In the genomic region with DNA sequence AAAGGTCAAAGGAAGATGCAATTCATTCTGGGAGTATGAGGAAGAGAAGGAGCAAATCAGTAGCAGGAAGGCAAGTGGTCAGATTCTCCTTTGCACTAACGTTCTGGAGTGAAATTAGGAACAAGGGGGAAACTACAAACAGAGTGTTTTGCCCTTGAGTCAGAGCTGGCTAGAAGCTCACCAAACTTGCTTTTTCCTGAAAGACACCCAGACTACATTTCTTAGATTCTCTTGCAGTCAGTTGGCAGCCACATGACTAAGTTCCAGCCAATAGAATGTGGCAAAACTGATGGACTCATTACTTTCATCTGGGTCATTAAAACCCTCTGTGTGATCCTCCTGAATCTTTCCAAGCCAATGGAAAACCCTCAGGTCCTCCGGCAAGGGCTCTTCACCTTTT, we compare ENCODE assay signal across 2 cellular contexts.
TF ChIP-seq lines count a peak whose summit lies in the region.

No MANE protein-coding gene starts in this region.

TF ChIP-seq in GM12891, 5 proteins besides CTCF, POLR2A, EP300 and RAD21 (continued from another document):
- TF ChIP-seq POLR2AphosphoS5 (IDR thresholded peaks at IDR 0.05; ENCODE audit: low read depth, low read length): no peak

TF ChIP-seq in HEK293T, 16 proteins besides CTCF, POLR2A, EP300 and RAD21 (continued from another document):
- TF ChIP-seq HDGF (IDR thresholded peaks at IDR 0.05; ENCODE audit: borderline replicate concordance) (no peak), ZNF384 (IDR thresholded peaks at IDR 0.05) (no peak), ARNT (IDR thresholded peaks at IDR 0.05) (no peak), SUZ12 (IDR thresholded peaks at IDR 0.05) (no peak), BHLHE40 (IDR thresholded peaks at IDR 0.05; ENCODE audit: borderline replicate concordance) (no peak), NFRKB (IDR thresholded peaks at IDR 0.05) (no peak), ELF4 (IDR thresholded peaks at IDR 0.05) (no peak), SP1 (IDR thresholded peaks at IDR 0.05) (no peak), FOXK2 (IDR thresholded peaks at IDR 0.05) (no peak), L3MBTL2 (conservative IDR thresholded peaks at IDR 0.05) (no peak), FOXA1 (IDR thresholded peaks at IDR 0.05) (no peak), CTBP1 (IDR thresholded peaks at IDR 0.05; ENCODE audit: borderline replicate concordance) (no peak)
- TF ChIP-seq, protein P1, sequence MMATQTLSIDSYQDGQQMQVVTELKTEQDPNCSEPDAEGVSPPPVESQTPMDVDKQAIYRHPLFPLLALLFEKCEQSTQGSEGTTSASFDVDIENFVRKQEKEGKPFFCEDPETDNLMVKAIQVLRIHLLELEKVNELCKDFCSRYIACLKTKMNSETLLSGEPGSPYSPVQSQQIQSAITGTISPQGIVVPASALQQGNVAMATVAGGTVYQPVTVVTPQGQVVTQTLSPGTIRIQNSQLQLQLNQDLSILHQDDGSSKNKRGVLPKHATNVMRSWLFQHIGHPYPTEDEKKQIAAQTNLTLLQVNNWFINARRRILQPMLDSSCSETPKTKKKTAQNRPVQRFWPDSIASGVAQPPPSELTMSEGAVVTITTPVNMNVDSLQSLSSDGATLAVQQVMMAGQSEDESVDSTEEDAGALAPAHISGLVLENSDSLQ (IDR thresholded peaks at IDR 0.05): no peak
